ENCODE assay signal across 33 cellular contexts in the genomic region with DNA sequence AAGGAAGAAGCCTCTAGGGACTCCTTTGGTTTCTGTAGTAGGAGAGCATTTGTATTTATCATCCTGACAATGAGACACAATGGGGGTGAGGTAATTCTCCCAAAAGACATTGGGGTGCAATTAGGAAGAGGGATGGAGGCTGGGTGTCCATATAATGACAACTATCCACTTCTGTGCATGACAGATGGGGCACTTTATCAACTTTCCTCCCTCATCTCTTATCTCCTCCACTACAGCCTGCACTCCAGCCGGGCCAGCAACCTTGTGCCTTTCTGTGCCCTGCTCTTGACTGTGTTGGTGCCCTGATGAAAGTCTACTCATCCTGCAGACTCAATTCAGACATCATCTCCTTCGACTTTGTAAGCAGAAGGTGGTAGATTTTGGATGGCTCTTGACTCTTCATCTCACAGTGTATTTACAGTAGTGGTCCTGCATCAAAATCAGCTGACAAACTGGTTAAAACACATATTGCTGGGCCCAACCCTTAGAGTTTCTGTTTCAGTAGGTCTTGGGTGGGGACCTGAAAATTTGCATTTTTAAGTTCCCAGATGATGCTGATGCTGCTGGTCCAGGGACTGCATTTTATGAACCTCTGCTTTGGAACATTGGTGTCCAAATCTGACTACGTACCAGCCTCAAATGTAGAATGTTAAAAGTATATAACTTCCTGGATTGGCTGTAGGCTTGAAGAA.
"Had no signal": no experiment of that assay in that cellular context is flagged by ENCODE, and none has a peak within 500 bp of the region (broad histone marks: within the 10 kb centered on the region; RNA-seq: fewer than 3 reads in every experiment).

No MANE protein-coding gene starts in this region.

- H3K27ac Mint-ChIP-seq: activated B cell treated with CpG ODN at 0.5 μM for 24 hours; activated CD4-positive, alpha-beta memory T cell treated with anti-CD3 and anti-CD28 coated beads for 36 hours; activated naive CD4-positive, alpha-beta T cell treated with anti-CD3 and anti-CD28 coated beads, Interleukin-2, amount 10 ng/mL, durations not matched to agents 7 days and 5 days; activated naive CD8-positive, alpha-beta T cell treated with anti-CD3 and anti-CD28 coated beads for 36 hours; activated T-helper 1 cell treated with anti-CD3 and anti-CD28 coated beads, Interleukin-12 subunit alpha, Interleukin-12 subunit beta, Interleukin-2, Interleukin-4 antibody, amounts not matched to agents 30 ng/mL and 10 ng/mL and 1 ng/mL, durations not matched to agents 14 hours and 24 hours and 36 hours had no signal

- H3K36me3 ChIP-seq: brain microvascular endothelial cell, MG63 had no signal

- H3K27me3 ChIP-seq: brain microvascular endothelial cell, MG63 had no signal

- H3K4me3 ChIP-seq: MG63 had no signal

- H3K4me1 Mint-ChIP-seq: activated B cell treated with CpG ODN at 0.5 μM for 24 hours; activated naive CD4-positive, alpha-beta T cell treated with anti-CD3 and anti-CD28 coated beads, Interleukin-2, amount 10 ng/mL, durations not matched to agents 7 days and 5 days; activated naive CD8-positive, alpha-beta T cell treated with anti-CD3 and anti-CD28 coated beads for 36 hours had no signal

- DNase-seq: activated B cell treated with CpG ODN at 0.5 μM for 24 hours; activated CD4-positive, alpha-beta memory T cell treated with anti-CD3 and anti-CD28 coated beads for 36 hours; activated CD4-positive, alpha-beta T cell treated with anti-CD3 and anti-CD28 coated beads for 4 hours; activated CD4-positive, alpha-beta T cell treated with anti-CD3 and anti-CD28 coated beads, Interleukin-2, amount 50 U/mL, for 1 hour; activated CD4-positive, CD25-positive, alpha-beta regulatory T cell treated with anti-CD3 and anti-CD28 coated beads, Interleukin-2, amount 50 U/mL, for 72 hours; activated CD8-positive, alpha-beta memory T cell treated with anti-CD3 and anti-CD28 coated beads, Interleukin-2, amount 50 U/mL, for 4 hours; activated naive CD4-positive, alpha-beta T cell treated with anti-CD3 and anti-CD28 coated beads, Interleukin-2, amount 10 ng/mL, durations not matched to agents 7 days and 5 days; activated naive CD8-positive, alpha-beta T cell treated with anti-CD3 and anti-CD28 coated beads for 36 hours; activated T-cell treated with anti-CD3 and anti-CD28 coated beads for 4 hours; activated T-cell treated with anti-CD3 and anti-CD28 coated beads, Interleukin-2, amount 50 U/mL, for 4 hours; amniotic stem cell; aorta; brain microvascular endothelial cell; central memory CD4-positive, alpha-beta T cell; Karpas-422; MG63; NCI-H1048; NCI-H1105 treated with DMSO at 0.1 percent for 48 hours; NCI-H1436; NCI-H1694; NCI-H1930; NCI-H2107; NCI-H2171; NCI-H510A; NCI-H526; NCI-H748 treated with DMSO at 0.1 percent for 48 hours; Right ventricle myocardium superior; SW 1271; T-helper 1 cell; T-helper 2 cell; T-helper 9 cell had no signal

- H3K9me3 Mint-ChIP-seq: activated naive CD4-positive, alpha-beta T cell treated with anti-CD3 and anti-CD28 coated beads, Interleukin-2, amount 10 ng/mL, durations not matched to agents 7 days and 5 days had no signal

- ATAC-seq: activated T-cell treated with anti-CD3 and anti-CD28 coated beads, Interleukin-2, amount 50 U/mL, for 4 hours had no signal

- H3K27me3 Mint-ChIP-seq: activated B cell treated with CpG ODN at 0.5 μM for 24 hours; activated CD4-positive, alpha-beta memory T cell treated with anti-CD3 and anti-CD28 coated beads for 36 hours; activated naive CD4-positive, alpha-beta T cell treated with anti-CD3 and anti-CD28 coated beads, Interleukin-2, amount 10 ng/mL, durations not matched to agents 7 days and 5 days; activated naive CD8-positive, alpha-beta T cell treated with anti-CD3 and anti-CD28 coated beads for 36 hours had no signal

- H3K36me3 Mint-ChIP-seq: activated CD4-positive, alpha-beta memory T cell treated with anti-CD3 and anti-CD28 coated beads for 36 hours; activated naive CD4-positive, alpha-beta T cell treated with anti-CD3 and anti-CD28 coated beads, Interleukin-2, amount 10 ng/mL, durations not matched to agents 7 days and 5 days; activated naive CD8-positive, alpha-beta T cell treated with anti-CD3 and anti-CD28 coated beads for 36 hours had no signal

- H3K27ac ChIP-seq: brain microvascular endothelial cell, VCaP had no signal

- H3K4me3 Mint-ChIP-seq: activated B cell treated with CpG ODN at 0.5 μM for 24 hours; activated CD4-positive, alpha-beta memory T cell treated with anti-CD3 and anti-CD28 coated beads for 36 hours; activated naive CD4-positive, alpha-beta T cell treated with anti-CD3 and anti-CD28 coated beads, Interleukin-2, amount 10 ng/mL, durations not matched to agents 7 days and 5 days; activated naive CD8-positive, alpha-beta T cell treated with anti-CD3 and anti-CD28 coated beads for 36 hours; activated T-cell treated with anti-CD3 and anti-CD28 coated beads, Interleukin-2, amount 50 U/mL, for 4 hours; activated T-helper 1 cell treated with anti-CD3 and anti-CD28 coated beads, Interleukin-12 subunit alpha, Interleukin-12 subunit beta, Interleukin-2, Interleukin-4 antibody, amounts not matched to agents 30 ng/mL and 10 ng/mL and 1 ng/mL, durations not matched to agents 14 hours and 24 hours and 36 hours had no signal
